8 cellular contexts compared by ENCODE assay signal in genomic region chr12:67270622-67271021, GRCh38. TPM values are rescaled to one million over a fixed set of nuclear protein-coding genes. Genes with fewer than 3 reads are reported as not detected.
DNase-seq lines count a peak whose midpoint lies in the region; ATAC-seq and TF ChIP-seq lines count a peak whose summit lies in the region.

No MANE protein-coding gene starts in this region.

- H3K4me3 ChIP-seq in PC-9 (peak overlapping the region; percentile 96), parathyroid adenoma (ENCODE audit: low read depth, low read length) (peak overlapping the region; percentile 69)

- no TSS peak for BruUV-seq in PC-9 (replicated peaks; lab: Mats Ljungman, UMichigan)

- intact Hi-C loops in PC-9 (cut with micrococcal nuclease; ENCODE audit: unreplicated experiment) = loop anchor here (5.0 kb wide), 1 partner anchor 377 kb away; the partner anchor contains the start of gene DYRK2

- CTCF ChIA-PET in PC-9 (lab: Charles Lee) = interaction anchor here (0.7 kb wide), 1 partner anchor 245 kb away, joined by 6 read pairs; no protein-coding TSS in a partner anchor

- no peaks in the 10 kb centered on the region for H3K9me2 ChIP-seq in PC-9 (ENCODE audit: insufficient read depth)

- H2AFZ ChIP-seq in PC-9 (no peak overlapping the region; the same call in 1 of the 2 replicates), parathyroid adenoma (no peak overlapping the region)

- H3K79me2 ChIP-seq in PC-9 (ENCODE audit: low read depth) = peaks cover 61% of the 10 kb centered on the region
- H3K79me2 ChIP-seq in parathyroid adenoma = peaks cover 31% of the 10 kb centered on the region

- H3K4me1 ChIP-seq in ES-I3 (ENCODE audit: insufficient read depth, low read length) = peaks cover 3% of the 10 kb centered on the region; the same call in 1 of the 2 replicates
- peaks cover 47% of the 10 kb centered on the region for H3K4me1 ChIP-seq in PC-9 (replicated peaks; ENCODE audit: insufficient read depth)
- peaks cover 21% of the 10 kb centered on the region for H3K4me1 ChIP-seq in parathyroid adenoma

- H3K4me2 ChIP-seq in PC-9 (peak overlapping the region; percentile 96), parathyroid adenoma (ENCODE audit: low read length) (peak overlapping the region; percentile 76)

- ATAC-seq in GM21528 (IDR thresholded peaks at IDR 0.05; ENCODE audit: low FRiP score, unreplicated experiment) (no peak), HG03469 (IDR thresholded peaks at IDR 0.05; ENCODE audit: unreplicated experiment) (no peak)

- H3F3A ChIP-seq in PC-9 (ENCODE audit: insufficient read depth, low read depth) = peaks cover 31% of the 10 kb centered on the region

- H3K9me3 ChIP-seq in ES-I3 (ENCODE audit: control insufficient read depth, insufficient read depth, low read length) (no peaks in the 10 kb centered on the region), PC-9 (ENCODE audit: insufficient read depth, low read depth) (peaks cover 5% of the 10 kb centered on the region), parathyroid adenoma (ENCODE audit: control insufficient read depth, low read length) (no peaks in the 10 kb centered on the region)

- H3K27ac ChIP-seq in PC-9 = peak overlapping the region; percentile 93; the same call in 1 of the 2 replicates
- peak overlapping the region; percentile 96 for H3K27ac ChIP-seq in epithelial cell of prostate
- H3K27ac ChIP-seq in parathyroid adenoma = peak overlapping the region; percentile 96

- no peaks in the 10 kb centered on the region for H3K27me3 ChIP-seq in PC-9 (ENCODE audit: insufficient read depth, low read depth)
- H3K27me3 ChIP-seq in parathyroid adenoma (ENCODE audit: control insufficient read depth, insufficient read depth, low read length) = no peaks in the 10 kb centered on the region

- no peak for TF ChIP-seq CTCF in PC-9 (conservative IDR thresholded peaks at IDR 0.05)
- no peak for TF ChIP-seq CTCF in parathyroid adenoma (IDR thresholded peaks at IDR 0.05)

- H3K9ac ChIP-seq in ES-I3 (ENCODE audit: low read depth, low read length) = peak overlapping the region; percentile 73
- H3K9ac ChIP-seq in parathyroid adenoma = no peak overlapping the region

- no peaks in the 10 kb centered on the region for H3K36me3 ChIP-seq in ES-I3 (ENCODE audit: insufficient read depth, low read length)
- H3K36me3 ChIP-seq in PC-9 (ENCODE audit: low read depth) = peaks cover 9% of the 10 kb centered on the region
- H3K36me3 ChIP-seq in parathyroid adenoma (ENCODE audit: control insufficient read depth, insufficient read depth, low read length) = no peaks in the 10 kb centered on the region

- POLR2A ChIA-PET in PC-9 (lab: Charles Lee; ENCODE audit: unreplicated experiment) = no interaction called here

- H4K20me1 ChIP-seq in PC-9 (ENCODE audit: insufficient read depth) = peaks cover 42% of the 10 kb centered on the region

- DNase-seq in PC-9 = no peak
- DNase-seq in epithelial cell of prostate (ENCODE audit: low read depth, low spot score) = no peak
- DNase-seq in activated CD4-positive, CD25-positive, alpha-beta regulatory T cell treated with anti-CD3 and anti-CD28 coated beads, Interleukin-2, amount 50 U/mL, for 72 hours = no peak
- DNase-seq in hypothalamus (lab: John Stamatoyannopoulos, UW) = no peak

RNA-seq across cellular contexts. Expression of gene CAND1, which starts 1.5 kb away (rescaled TPM):
- total RNA-seq in PC-9 (2021) = 163 and 169 TPM in 2 replicates
